11 cellular contexts compared by ENCODE assay signal in the genomic region with DNA sequence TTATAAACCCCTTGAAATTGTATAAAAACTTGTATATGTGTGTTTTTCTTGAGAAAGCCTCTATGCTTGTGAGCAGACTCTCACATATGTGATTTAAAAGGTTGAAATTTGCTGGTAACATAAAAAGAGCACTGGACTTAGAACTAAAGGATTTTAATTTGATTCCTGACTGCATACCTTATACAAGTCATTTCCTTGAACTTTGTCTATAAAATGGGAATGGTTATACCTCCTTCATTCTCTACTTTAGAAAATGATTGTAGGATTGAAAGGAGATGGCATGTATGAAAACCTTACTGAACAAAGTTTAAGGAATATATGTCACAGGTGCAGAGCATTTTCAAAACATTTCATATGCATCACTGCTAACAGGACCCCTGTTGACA.
"Had no signal": no experiment of that assay in that cellular context is flagged by ENCODE, and none has a peak within 500 bp of the region (broad histone marks: within the 10 kb centered on the region; RNA-seq: fewer than 3 reads in every experiment).

No MANE protein-coding gene starts in this region.

- DNase-seq: activated effector memory CD4-positive, alpha-beta T cell treated with anti-CD3 and anti-CD28 coated beads, Interleukin-2, amount 50 U/mL, for 16 hours; islet precursor cell; mammary epithelial cell; stimulated activated CD4-positive, alpha-beta T cell treated with anti-CD3 and anti-CD28 coated beads, Interleukin-15, amount 100 ng/mL, for 24 hours; stimulated activated CD4-positive, alpha-beta T cell treated with anti-CD3 and anti-CD28 coated beads, Interleukin-4, amount 100 ng/mL, for 1 hour; stimulated activated naive CD8-positive, alpha-beta T cell treated with anti-CD3 and anti-CD28 coated beads, Interleukin-15, Interleukin-2, amounts not matched to agents 100 U/mL and 50 U/mL, for 24 hours had no signal

- H3K27me3 ChIP-seq: gastroesophageal sphincter had no signal

- H3K27ac Mint-ChIP-seq: activated naive CD4-positive, alpha-beta T cell treated with anti-CD3 and anti-CD28 coated beads, Interleukin-2, amount 50 U/mL, for 72 hours; type B pancreatic cell had no signal

- H3K4me3 Mint-ChIP-seq: natural killer cell treated with Interleukin-12 subunit alpha and Interleukin-12 subunit beta and Interleukin-15 and Interleukin-18, amount 100 ng/mL, for 72 hours; type B pancreatic cell had no signal

- H3K27me3 Mint-ChIP-seq: natural killer cell treated with Interleukin-12 subunit alpha and Interleukin-12 subunit beta and Interleukin-15 and Interleukin-18, amount 100 ng/mL, for 72 hours; type B pancreatic cell had no signal

- H3K9me3 ChIP-seq: gastroesophageal sphincter had no signal

- H3K4me3 ChIP-seq: gastroesophageal sphincter had no signal

- H3K27ac ChIP-seq: gastroesophageal sphincter had no signal

- ATAC-seq: gastroesophageal sphincter; left lobe of liver; natural killer cell treated with Interleukin-12 subunit alpha and Interleukin-12 subunit beta and Interleukin-15 and Interleukin-18, amount 100 ng/mL, for 72 hours; stimulated activated naive CD8-positive, alpha-beta T cell treated with anti-CD3 and anti-CD28 coated beads, Interleukin-15, Interleukin-2, amounts not matched to agents 100 U/mL and 50 U/mL, for 24 hours had no signal

- H3K9me3 Mint-ChIP-seq: activated naive CD4-positive, alpha-beta T cell treated with anti-CD3 and anti-CD28 coated beads, Interleukin-2, amount 50 U/mL, for 72 hours; natural killer cell treated with Interleukin-12 subunit alpha and Interleukin-12 subunit beta and Interleukin-15 and Interleukin-18, amount 100 ng/mL, for 72 hours; type B pancreatic cell had no signal
